16 cellular contexts compared by ENCODE assay signal in genomic region chr2:229443141-229443540, GRCh38.
DNase-seq lines count a peak whose midpoint lies in the region; ATAC-seq, FAIRE-seq and TF ChIP-seq lines count a peak whose summit lies in the region.
"Had no signal": no experiment of that assay in that cellular context is flagged by ENCODE, and none has a peak within 500 bp of the region (broad histone marks: within the 10 kb centered on the region; RNA-seq: fewer than 3 reads in every experiment).

No MANE protein-coding gene starts in this region.

- ATAC-seq in A549 (no peak), HG03565 (IDR thresholded peaks at IDR 0.05; ENCODE audit: unreplicated experiment) (no peak), GM18907 (IDR thresholded peaks at IDR 0.05; ENCODE audit: unreplicated experiment) (no peak)
- ATAC-seq: GM12878 had no signal

- intact Hi-C loops in dorsolateral prefrontal cortex (cut with DNase I) (no loop called here), sigmoid colon (cut with DNase I) (no loop called here), posterior cingulate gyrus (cut with DNase I) (no loop called here)

- TF ChIP-seq CTCF in A549 (IDR thresholded peaks at IDR 0.05) (no peak), dorsolateral prefrontal cortex (IDR thresholded peaks at IDR 0.05 in 54 of 56, conservative IDR thresholded peaks at IDR 0.05 in 2 of 56; ENCODE audit: low read depth in 1 of 56, partially characterized antibody in 56 of 56) (no peak), sigmoid colon (IDR thresholded peaks at IDR 0.05) (no peak)

- H3K4me2 ChIP-seq in A549, result no peak overlapping the region

- no peak for FAIRE-seq in A549 (lab: Jason Lieb, UNC)
- FAIRE-seq: GM12878, GM19239 had no signal

- TF ChIP-seq RAD21 in A549 (conservative IDR thresholded peaks at IDR 0.05 in 1 of 2, IDR thresholded peaks at IDR 0.05 in 1 of 2), result no peak

- H3K27me3 ChIP-seq in dorsolateral prefrontal cortex, result no peaks in the 10 kb centered on the region
- no peaks in the 10 kb centered on the region for H3K27me3 ChIP-seq in sigmoid colon
- H3K27me3 ChIP-seq: BE2C had no signal

- no peak for TF ChIP-seq EP300 in A549 (IDR thresholded peaks at IDR 0.05)
- TF ChIP-seq EP300 in sigmoid colon (IDR thresholded peaks at IDR 0.05), result no peak

- POLR2A ChIA-PET in A549 (lab: Yijun Ruan, JAX), result no interaction called here

- 87% methylated on average over 3 of the region's 3 CpGs for WGBS in A549 (ENCODE audit: missing lambda C conversion rate)
- WGBS in sigmoid colon, 2 donors, result 45 to 74% methylated on average over 3 of the region's 3 CpGs

- peak overlapping the region; percentile 89 to 95; a peak in 4 of 6 replicates for H3K27ac ChIP-seq in A549
- H3K27ac ChIP-seq in dorsolateral prefrontal cortex, result peak overlapping the region in 33 of 59 donors; percentile 13 to 97 (median 93)
- peak overlapping the region in 3 of 4 donors; percentile 73 to 86 (median 80) for H3K27ac ChIP-seq in sigmoid colon
- H3K27ac ChIP-seq: C4-2B had no signal

- peaks cover 29% of the 10 kb centered on the region for H3K4me1 ChIP-seq in A549
- H3K4me1 ChIP-seq in sigmoid colon, result peaks cover 0 to 37% (median 27%) of the 10 kb centered on the region in 4 donors
- H3K4me1 ChIP-seq: BE2C had no signal

- H3K36me3 ChIP-seq in sigmoid colon, result no peaks in the 10 kb centered on the region
- H3K36me3 ChIP-seq: BE2C had no signal

- CTCF ChIA-PET in A549 (lab: Yijun Ruan, JAX), result interaction anchor here (0.7 to 1.6 kb wide), 2 partner anchors 9 to 144 kb away, joined by 3 to 8 read pairs; no protein-coding TSS in a partner anchor

- no peak for DNase-seq in A549 (ENCODE audit: low read depth in 1 of 2, low spot score in 1 of 2)
- DNase-seq in SK-MEL-5 (ENCODE audit: low read depth, low spot score), result peak; percentile 5
- DNase-seq in dorsolateral prefrontal cortex, result no peak
- no peak for DNase-seq in sigmoid colon
- no peak for DNase-seq in posterior cingulate gyrus
- no peak for DNase-seq in activated CD4-positive, alpha-beta T cell treated with anti-CD3 and anti-CD28 coated beads, Interleukin-2, amount 50 U/mL, for 48 hours
- DNase-seq: BE2C; CD4-positive, alpha-beta memory T cell; DMS79; GOT3; H9 had no signal

- no peaks in the 10 kb centered on the region for H3K9me3 ChIP-seq in A549
- no peaks in the 10 kb centered on the region for H3K9me3 ChIP-seq in sigmoid colon
- H3K9me3 ChIP-seq: BE2C had no signal

- TF ChIP-seq POLR2A in A549 (IDR thresholded peaks at IDR 0.05; ENCODE audit: low read length) (no peak), sigmoid colon (IDR thresholded peaks at IDR 0.05) (no peak)

- H3K4me3 ChIP-seq in A549 (no peak overlapping the region), dorsolateral prefrontal cortex (no peak overlapping the region), sigmoid colon (no peak overlapping the region)
- H3K4me3 ChIP-seq: GM12878 had no signal

- in situ Hi-C loops in SK-MEL-5 (cut with HindIII; ENCODE audit: low pct_unique_long_range_greater_than_20kb, low sequenced_read_pairs), result no loop called here

TF ChIP-seq in A549, 52 proteins besides CTCF, POLR2A, EP300 and RAD21:
- TF ChIP-seq ATOH8 (CRISPR knock-in tag; IDR thresholded peaks at IDR 0.05; ENCODE audit: low read depth) (no peak), NPAS2 (CRISPR knock-in tag; IDR thresholded peaks at IDR 0.05; ENCODE audit: borderline replicate concordance) (no peak), ZSCAN20 (CRISPR knock-in tag; IDR thresholded peaks at IDR 0.05) (no peak), MAX (IDR thresholded peaks at IDR 0.05) (no peak), JUN (IDR thresholded peaks at IDR 0.05) (no peak), CHD4 (IDR thresholded peaks at IDR 0.05; ENCODE audit: borderline replicate concordance) (no peak), BHLHE40 (IDR thresholded peaks at IDR 0.05; ENCODE audit: low read depth, low read length) (no peak), NFE2L2 (conservative IDR thresholded peaks at IDR 0.05; ENCODE audit: low read length) (no peak), EHF (CRISPR knock-in tag; IDR thresholded peaks at IDR 0.05) (no peak), JUNB (IDR thresholded peaks at IDR 0.05) (no peak), HOXB5 (CRISPR knock-in tag; IDR thresholded peaks at IDR 0.05) (no peak), TFCP2L1 (CRISPR knock-in tag; IDR thresholded peaks at IDR 0.05) (no peak)
